Comparison of ENCODE assay signal across 1 cellular context in the genomic region with DNA sequence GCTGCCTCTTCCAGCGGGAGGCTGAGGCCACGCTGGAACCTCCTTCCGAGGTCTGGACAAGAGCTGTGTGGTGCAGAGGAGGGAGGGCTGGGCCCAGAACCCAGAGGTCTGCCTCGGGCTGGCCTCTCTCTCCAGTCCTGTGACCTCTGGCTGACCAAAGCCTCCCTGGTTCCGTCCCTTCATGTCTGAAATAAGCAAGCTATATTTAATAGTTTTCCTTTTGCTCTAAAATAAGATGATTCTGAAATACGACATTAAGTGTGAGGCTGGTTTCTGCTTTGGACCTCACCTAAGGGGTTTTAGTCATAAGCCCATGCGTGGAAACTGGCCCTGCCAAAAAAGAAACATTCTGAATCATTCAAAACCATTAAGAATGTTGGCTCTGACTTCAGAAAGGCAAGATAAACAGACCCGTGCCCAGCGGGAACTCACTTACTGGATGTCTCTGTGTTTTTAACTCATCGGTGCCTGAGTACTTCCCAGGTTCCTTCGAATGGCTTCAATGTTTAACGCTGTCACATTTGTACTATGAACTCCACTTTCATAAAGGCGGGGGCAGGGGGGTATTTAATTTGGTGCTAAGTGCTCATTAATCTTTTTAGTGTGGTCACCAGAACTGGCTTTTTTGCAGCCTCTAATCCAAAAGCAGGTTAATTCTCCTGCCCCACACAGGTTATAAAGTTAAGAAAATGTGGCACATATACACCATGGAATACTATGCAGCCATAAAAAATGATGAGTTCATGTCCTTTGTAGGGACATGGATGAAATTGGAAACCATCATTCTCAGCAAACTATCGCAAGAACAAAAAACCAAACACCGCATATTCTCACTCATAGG.
TF ChIP-seq lines count a peak whose summit lies in the region.

No MANE protein-coding gene starts in this region.

TF ChIP-seq in GM23338, 12 proteins besides CTCF, POLR2A, EP300 and RAD21 (continued from another document):
- TF ChIP-seq, protein P1, sequence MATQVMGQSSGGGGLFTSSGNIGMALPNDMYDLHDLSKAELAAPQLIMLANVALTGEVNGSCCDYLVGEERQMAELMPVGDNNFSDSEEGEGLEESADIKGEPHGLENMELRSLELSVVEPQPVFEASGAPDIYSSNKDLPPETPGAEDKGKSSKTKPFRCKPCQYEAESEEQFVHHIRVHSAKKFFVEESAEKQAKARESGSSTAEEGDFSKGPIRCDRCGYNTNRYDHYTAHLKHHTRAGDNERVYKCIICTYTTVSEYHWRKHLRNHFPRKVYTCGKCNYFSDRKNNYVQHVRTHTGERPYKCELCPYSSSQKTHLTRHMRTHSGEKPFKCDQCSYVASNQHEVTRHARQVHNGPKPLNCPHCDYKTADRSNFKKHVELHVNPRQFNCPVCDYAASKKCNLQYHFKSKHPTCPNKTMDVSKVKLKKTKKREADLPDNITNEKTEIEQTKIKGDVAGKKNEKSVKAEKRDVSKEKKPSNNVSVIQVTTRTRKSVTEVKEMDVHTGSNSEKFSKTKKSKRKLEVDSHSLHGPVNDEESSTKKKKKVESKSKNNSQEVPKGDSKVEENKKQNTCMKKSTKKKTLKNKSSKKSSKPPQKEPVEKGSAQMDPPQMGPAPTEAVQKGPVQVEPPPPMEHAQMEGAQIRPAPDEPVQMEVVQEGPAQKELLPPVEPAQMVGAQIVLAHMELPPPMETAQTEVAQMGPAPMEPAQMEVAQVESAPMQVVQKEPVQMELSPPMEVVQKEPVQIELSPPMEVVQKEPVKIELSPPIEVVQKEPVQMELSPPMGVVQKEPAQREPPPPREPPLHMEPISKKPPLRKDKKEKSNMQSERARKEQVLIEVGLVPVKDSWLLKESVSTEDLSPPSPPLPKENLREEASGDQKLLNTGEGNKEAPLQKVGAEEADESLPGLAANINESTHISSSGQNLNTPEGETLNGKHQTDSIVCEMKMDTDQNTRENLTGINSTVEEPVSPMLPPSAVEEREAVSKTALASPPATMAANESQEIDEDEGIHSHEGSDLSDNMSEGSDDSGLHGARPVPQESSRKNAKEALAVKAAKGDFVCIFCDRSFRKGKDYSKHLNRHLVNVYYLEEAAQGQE (IDR thresholded peaks at IDR 0.05; ENCODE audit: unreplicated experiment) = no peak
- TF ChIP-seq POLR2AphosphoS5 (IDR thresholded peaks at IDR 0.05; ENCODE audit: low read depth) = no peak
TF ChIP-seq in GM23338: peak in this region for 0.
